In the genomic region with DNA sequence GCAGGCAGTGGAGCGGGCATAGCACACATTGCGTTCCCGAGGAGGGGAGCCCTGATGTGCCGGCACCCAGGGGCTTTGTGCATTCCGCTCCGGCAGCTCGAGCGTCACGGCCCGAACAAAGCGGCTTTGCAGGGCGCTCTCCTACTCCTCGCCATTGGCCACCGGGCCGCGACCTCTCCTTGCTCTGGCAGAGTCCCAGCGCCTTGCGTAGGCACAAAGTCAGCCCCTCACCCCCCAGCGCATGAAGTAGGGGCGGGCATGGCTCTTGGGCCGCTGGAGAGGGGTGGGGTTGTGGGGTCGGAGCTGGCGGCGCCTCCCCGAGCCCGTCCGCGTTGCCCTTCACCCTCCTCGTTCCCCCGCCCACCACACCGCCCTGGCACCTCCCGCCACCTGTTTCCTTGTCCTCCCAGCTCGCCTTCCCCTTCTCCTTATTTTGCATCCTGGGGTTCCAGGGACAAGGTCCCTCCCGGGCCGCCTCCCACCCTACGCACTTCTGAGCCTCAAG, we compare ENCODE assay signal across 8 cellular contexts. TPM values are rescaled to one million over a fixed set of nuclear protein-coding genes. Genes with fewer than 3 reads are reported as not detected.
DNase-seq lines count a peak whose midpoint lies in the region; TF ChIP-seq lines count a peak whose summit lies in the region.

No MANE protein-coding gene starts in this region.

- peak overlapping the region; percentile 90 to 94 (median 92) for H3K27ac ChIP-seq in esophagus muscularis mucosa (replicated peaks in 1 of 4)
- peak overlapping the region; percentile 31 for H3K27ac ChIP-seq in muscle layer of duodenum (ENCODE audit: low read length)
- peak overlapping the region; percentile 74 to 89 for H3K27ac ChIP-seq in testis

- 0% methylated on average over 8 of the region's 36 CpGs for WGBS in esophagus muscularis mucosa
- WGBS in testis, 2 donors = 10 to 11% methylated on average over 12 to 36 of the region's 36 CpGs

- H3K4me1 ChIP-seq in esophagus muscularis mucosa = peaks cover 30 to 41% (median 32%) of the 10 kb centered on the region in 4 donors
- H3K4me1 ChIP-seq in muscle layer of duodenum (ENCODE audit: control insufficient read depth in 1 of 2, insufficient read depth in 2 of 2, low read length in 2 of 2) = peaks cover 13 to 26% of the 10 kb centered on the region in 2 donors
- H3K4me1 ChIP-seq in testis = peaks cover 13% of the 10 kb centered on the region

- in situ Hi-C loops in G401 (cut with HindIII; ENCODE audit: low sequenced_read_pairs) = loop anchor here (5.0 kb wide), 1 partner anchor 183 kb away; no protein-coding TSS in a partner anchor

- intact Hi-C loops in esophagus muscularis mucosa (cut with DNase I) (loop anchor here (5.0 to 10.0 kb wide), 2 partner anchors 88 to 115 kb away; partner anchors contain the start of genes PKDREJ and TTC38), testis (cut with DNase I; ENCODE audit: low total_unique reads) (no loop called here)

- H3K36me3 ChIP-seq in esophagus muscularis mucosa = peaks cover 0 to 14% (median 4%) of the 10 kb centered on the region in 4 donors
- no peaks in the 10 kb centered on the region for H3K36me3 ChIP-seq in muscle layer of duodenum (ENCODE audit: control insufficient read depth in 1 of 2, insufficient read depth in 2 of 2, low read length in 2 of 2)
- no peaks in the 10 kb centered on the region for H3K36me3 ChIP-seq in testis (ENCODE audit: low read depth, missing control alignments)

- TF ChIP-seq POLR2A in NB4 (IDR thresholded peaks at IDR 0.05; ENCODE audit: extremely low read depth, insufficient read length) (no peak), esophagus muscularis mucosa (IDR thresholded peaks at IDR 0.05; ENCODE audit: low read depth) (no peak), testis (IDR thresholded peaks at IDR 0.05) (no peak)

- H3K4me3 ChIP-seq in NB4 (ENCODE audit: low read depth, low read length) = peak overlapping the region; percentile 42
- H3K4me3 ChIP-seq in esophagus muscularis mucosa = peak overlapping the region; percentile 89 to 96 (median 92)
- H3K4me3 ChIP-seq in muscle layer of duodenum (ENCODE audit: low read depth in 1 of 2, low read length in 2 of 2) = peak overlapping the region; percentile 52 to 82
- H3K4me3 ChIP-seq in testis = peak overlapping the region; percentile 67 to 68

- DNase-seq in G401 (ENCODE audit: low spot score) (peak; percentile 11), NB4 (ENCODE audit: low read depth) (peak; percentile 49), activated T-cell treated with anti-CD3 and anti-CD28 coated beads for 4 hours (peak; percentile 8), esophagus muscularis mucosa (ENCODE audit: extremely low spot score) (no peak), testis (peak; percentile 25), NCI-H774 (lab: John Stamatoyannopoulos, UW) (no peak), HCEC 1CT (no peak)

- no peak for TF ChIP-seq EP300 in esophagus muscularis mucosa (IDR thresholded peaks at IDR 0.05)

- H3K9me3 ChIP-seq in esophagus muscularis mucosa = no peaks in the 10 kb centered on the region
- H3K9me3 ChIP-seq in muscle layer of duodenum (ENCODE audit: control insufficient read depth in 1 of 2, low read length in 2 of 2) = no peaks in the 10 kb centered on the region
- no peaks in the 10 kb centered on the region for H3K9me3 ChIP-seq in testis

- no peak for TF ChIP-seq CTCF in NB4 (IDR thresholded peaks at IDR 0.05; ENCODE audit: low read depth, low read length)
- no peak for TF ChIP-seq CTCF in esophagus muscularis mucosa (IDR thresholded peaks at IDR 0.05)
- TF ChIP-seq CTCF in testis (IDR thresholded peaks at IDR 0.05) = no peak

- H3K27me3 ChIP-seq in esophagus muscularis mucosa (no peaks in the 10 kb centered on the region), muscle layer of duodenum (ENCODE audit: low read depth, low read length) (no peaks in the 10 kb centered on the region), testis (no peaks in the 10 kb centered on the region)

RNA-seq across cellular contexts. Expression of gene PPARA, which starts 0.8 kb away (rescaled TPM):
- total RNA-seq in G401 (2014; rRNA removed; shearing (Covaris generic)) = 1.7 and 3.2 TPM in 2 replicates
- total RNA-seq in esophagus muscularis mucosa (10 to 100 TPM; 17.0 to 50.9 (median 26.8) TPM), testis (10 to 100 TPM; 18.1 to 19.9 TPM)
- polyA plus RNA-seq in testis (ENCODE audit: insufficient read depth, low read depth, low replicate concordance) = 4.8 TPM

Comparison
In these comparisons a context has a peak if more than half of its experiments do, and no peak if none do; other contexts are left out.
1. DNase-seq: peak in G401 (single experiment), NB4 (single experiment), activated T-cell treated with anti-CD3 and anti-CD28 coated beads for 4 hours (single experiment) and testis (single experiment); none in esophagus muscularis mucosa (single experiment), NCI-H774 (single experiment) and HCEC 1CT (single experiment).
2. H3K4me3 ChIP-seq: peak in every context shown above with its lines; median percentile 92 in esophagus muscularis mucosa; 68 in testis; 67 in muscle layer of duodenum; 42 in NB4.
3. H3K27ac ChIP-seq: peak in every context shown above with its lines; median percentile 92 in esophagus muscularis mucosa; 82 in testis; 31 in muscle layer of duodenum.